30 cellular contexts compared by ENCODE assay signal in the genomic region with DNA sequence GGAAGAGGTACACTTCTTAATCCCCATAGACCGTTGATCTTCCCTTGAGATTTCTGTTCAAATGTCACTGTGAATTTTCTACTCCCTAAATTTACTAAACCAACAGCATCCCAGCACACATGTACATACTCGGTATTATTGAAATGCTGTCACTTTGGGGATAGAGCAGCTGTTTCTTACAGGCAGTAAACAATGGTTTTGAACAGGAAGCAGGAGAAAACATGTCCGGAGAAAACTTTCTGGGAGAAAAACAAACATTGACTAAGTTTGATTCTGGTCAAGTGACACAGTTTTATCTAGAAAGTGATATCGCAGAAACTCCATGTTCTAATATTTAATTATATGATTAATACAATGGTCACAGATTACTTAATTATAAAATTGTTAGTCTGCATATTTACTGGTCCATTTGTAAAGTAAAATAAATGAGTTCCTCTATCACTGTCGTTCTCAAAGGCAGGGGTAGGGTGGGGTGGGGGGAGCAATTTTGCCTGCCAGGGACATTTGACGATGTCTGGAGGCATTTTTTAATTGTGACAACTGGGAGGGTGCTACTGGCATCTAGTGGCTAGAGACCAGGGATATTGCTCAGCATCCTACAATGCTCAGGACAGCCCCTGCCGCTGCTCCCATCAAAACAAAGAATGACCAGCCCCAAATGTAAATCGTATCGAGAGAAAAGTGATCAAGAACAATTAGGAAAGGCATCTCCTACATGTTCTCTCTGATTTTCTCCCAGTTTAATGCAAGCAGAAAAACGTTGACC. TPM values are rescaled to one million over a fixed set of nuclear protein-coding genes. Genes with fewer than 3 reads are reported as not detected.
DNase-seq lines count a peak whose midpoint lies in the region; ATAC-seq, FAIRE-seq and TF ChIP-seq lines count a peak whose summit lies in the region.
"Had no signal": no experiment of that assay in that cellular context is flagged by ENCODE, and none has a peak within 500 bp of the region (broad histone marks: within the 10 kb centered on the region; RNA-seq: fewer than 3 reads in every experiment).

No MANE protein-coding gene starts in this region.

- no peak for TF ChIP-seq EP300 in HepG2 (IDR thresholded peaks at IDR 0.05; ENCODE audit: low read depth in 2 of 2, low read length in 2 of 2)
- TF ChIP-seq EP300 in HepG2 (CRISPR knock-in tag; IDR thresholded peaks at IDR 0.05; ENCODE audit: borderline replicate concordance) = no peak

- POLR2A ChIA-PET in HepG2 (lab: Yijun Ruan, JAX) = no interaction called here

- H3K4me1 ChIP-seq in liver (ENCODE audit: control insufficient read depth in 4 of 4, insufficient read depth in 4 of 4, low read length in 3 of 4) = no peaks in the 10 kb centered on the region
- no peaks in the 10 kb centered on the region for H3K4me1 ChIP-seq in HepG2 (ENCODE audit: insufficient read depth, low read length)
- peaks cover 9% of the 10 kb centered on the region for H3K4me1 ChIP-seq in body of pancreas
- peaks cover 18% of the 10 kb centered on the region for H3K4me1 ChIP-seq in smooth muscle cell (ENCODE audit: low read depth)
- H3K4me1 ChIP-seq: prostate gland, vagina had no signal

- no TSS peak for BruUV-seq in HepG2 (replicated peaks; lab: Mats Ljungman, UMichigan)

- no peak overlapping the region for H2AFZ ChIP-seq in HepG2 (ENCODE audit: low read length)
- H2AFZ ChIP-seq in smooth muscle cell (ENCODE audit: low read depth) = peak overlapping the region; percentile 79

- H3K27ac ChIP-seq in liver (ENCODE audit: low read depth in 1 of 2, low read length in 2 of 2) (no peak overlapping the region), HepG2 (ENCODE audit: extremely low read length, insufficient read depth, low read length) (no peak overlapping the region), body of pancreas (no peak overlapping the region), smooth muscle cell (ENCODE audit: low read depth) (no peak overlapping the region)
- H3K27ac ChIP-seq: BLaER1 treated with 17β-estradiol and CSF1 and Interleukin-3, amounts not matched to agents 10 nM and 100 nM; prostate gland; vagina had no signal

- H3F3A ChIP-seq in smooth muscle cell (ENCODE audit: low read depth) = peaks cover 9% of the 10 kb centered on the region

- H3K27me3 ChIP-seq in liver (ENCODE audit: control insufficient read depth in 4 of 4, insufficient read depth in 4 of 4, low read length in 3 of 4) (no peaks in the 10 kb centered on the region), HepG2 (ENCODE audit: control insufficient read depth in 1 of 2, insufficient read depth in 2 of 2, low read length in 2 of 2) (no peaks in the 10 kb centered on the region), body of pancreas (no peaks in the 10 kb centered on the region), smooth muscle cell (ENCODE audit: low read depth) (no peaks in the 10 kb centered on the region)
- H3K27me3 ChIP-seq: BLaER1 treated with 17β-estradiol and CSF1 and Interleukin-3, amounts not matched to agents 10 nM and 100 nM; vagina had no signal

- no peak for TF ChIP-seq POLR2A in HepG2 (IDR thresholded peaks at IDR 0.05; ENCODE audit: insufficient read depth in 1 of 2, low read depth in 2 of 2, low read length in 2 of 2)
- no peak for TF ChIP-seq POLR2A in body of pancreas (IDR thresholded peaks at IDR 0.05)

- CTCF ChIA-PET in HepG2 (lab: Yijun Ruan, JAX; ENCODE audit: low intra/inter-chr PET ratio, low total read pairs) = no interaction called here

- H3K79me2 ChIP-seq in HepG2 (ENCODE audit: insufficient read depth, low read length) (no peaks in the 10 kb centered on the region), smooth muscle cell (ENCODE audit: low read depth) (no peaks in the 10 kb centered on the region)

- H4K20me1 ChIP-seq in HepG2 (ENCODE audit: insufficient read depth, low read length) (no peaks in the 10 kb centered on the region), smooth muscle cell (ENCODE audit: low read depth) (no peaks in the 10 kb centered on the region)
- H4K20me1 ChIP-seq: BLaER1 treated with 17β-estradiol and CSF1 and Interleukin-3, amounts not matched to agents 10 nM and 100 nM had no signal

- H3K36me3 ChIP-seq in liver (ENCODE audit: control insufficient read depth in 4 of 4, insufficient read depth in 3 of 4, low read depth in 1 of 4, low read length in 3 of 4) = no peaks in the 10 kb centered on the region
- no peaks in the 10 kb centered on the region for H3K36me3 ChIP-seq in HepG2 (replicated peaks in 1 of 2; ENCODE audit: control insufficient read depth in 1 of 2, insufficient read depth in 2 of 2, low read length in 2 of 2)
- H3K36me3 ChIP-seq in body of pancreas (replicated peaks in 1 of 2; ENCODE audit: insufficient read depth in 1 of 2, low read depth in 2 of 2) = no peaks in the 10 kb centered on the region
- H3K36me3 ChIP-seq in smooth muscle cell (ENCODE audit: low read depth) = no peaks in the 10 kb centered on the region
- H3K36me3 ChIP-seq: BLaER1 treated with 17β-estradiol and CSF1 and Interleukin-3, amounts not matched to agents 10 nM and 100 nM; prostate gland; vagina had no signal

- FAIRE-seq in HepG2 (lab: Jason Lieb, UNC) = no peak
- FAIRE-seq: K562, TTC549 had no signal

- H3K4me3 ChIP-seq in liver (ENCODE audit: low read depth in 1 of 3, low read length in 3 of 3) = no peak overlapping the region
- H3K4me3 ChIP-seq in HepG2 (replicated peaks in 1 of 3; ENCODE audit: insufficient read depth in 1 of 3, low read depth in 2 of 3, low read length in 3 of 3) = no peak overlapping the region
- H3K4me3 ChIP-seq in body of pancreas = no peak overlapping the region
- H3K4me3 ChIP-seq in smooth muscle cell = no peak overlapping the region
- H3K4me3 ChIP-seq: BLaER1 treated with 17β-estradiol and CSF1 and Interleukin-3, amounts not matched to agents 10 nM and 100 nM; K562; prostate gland; vagina had no signal

- ATAC-seq in HepG2 (no peak), body of pancreas (peak; percentile 45), left colon (peak; percentile 59), GM21723 (IDR thresholded peaks at IDR 0.05; ENCODE audit: unreplicated experiment) (no peak), HG03354 (IDR thresholded peaks at IDR 0.05; ENCODE audit: poor library complexity, severe bottlenecking, unreplicated experiment) (no peak)
- ATAC-seq: activated naive CD4-positive, alpha-beta T cell treated with anti-CD3 and anti-CD28 coated beads, Interleukin-2, amount 50 U/mL, for 72 hours; natural killer cell; stimulated activated effector memory CD8-positive, alpha-beta T cell treated with anti-CD3 and anti-CD28 coated beads, Interleukin-12 subunit alpha, Interleukin-12 subunit beta, amount 100 ng/mL, for 72 hours; T-cell had no signal

- TF ChIP-seq CTCF in liver (IDR thresholded peaks at IDR 0.05; ENCODE audit: low read depth, low read length, missing input control) = peak; percentile 14
- no peak for TF ChIP-seq CTCF in HepG2 (CRISPR knock-in tag; IDR thresholded peaks at IDR 0.05)
- TF ChIP-seq CTCF in body of pancreas (IDR thresholded peaks at IDR 0.05) = peak in 1 of 7 experiments; percentile 13
- no peak for TF ChIP-seq CTCF in smooth muscle cell (IDR thresholded peaks at IDR 0.05; ENCODE audit: borderline replicate concordance, insufficient read depth, poor library complexity, severe bottlenecking)

- intact Hi-C loops in HepG2 (cut with micrococcal nuclease; ENCODE audit: unreplicated experiment) = no loop called here
- intact Hi-C loops in body of pancreas (cut with DNase I) = no loop called here
- intact Hi-C loops in left colon (cut with DNase I, micrococcal nuclease) = no loop called here

- H3K4me2 ChIP-seq in HepG2 (ENCODE audit: low read depth, low read length) (no peak overlapping the region), smooth muscle cell (no peak overlapping the region)

- peak; percentile 35 to 52 for TF ChIP-seq RAD21 in liver (IDR thresholded peaks at IDR 0.05)
- TF ChIP-seq RAD21 in HepG2 (CRISPR knock-in tag; IDR thresholded peaks at IDR 0.05) = no peak

- H3K9me3 ChIP-seq in liver (ENCODE audit: control insufficient read depth in 4 of 4, low read length in 3 of 4) = no peaks in the 10 kb centered on the region
- no peaks in the 10 kb centered on the region for H3K9me3 ChIP-seq in HepG2 (ENCODE audit: low read length)
- H3K9me3 ChIP-seq in body of pancreas = no peaks in the 10 kb centered on the region
- no peaks in the 10 kb centered on the region for H3K9me3 ChIP-seq in smooth muscle cell (replicated peaks; ENCODE audit: low read depth)
- H3K9me3 ChIP-seq: BLaER1 treated with 17β-estradiol and CSF1 and Interleukin-3, amounts not matched to agents 10 nM and 100 nM; prostate gland; vagina had no signal

- no peak overlapping the region for H3K9ac ChIP-seq in liver (ENCODE audit: low read depth in 1 of 2, low read length in 2 of 2)
- no peak overlapping the region for H3K9ac ChIP-seq in HepG2 (ENCODE audit: insufficient read depth, low read depth, low read length)
- no peak overlapping the region for H3K9ac ChIP-seq in smooth muscle cell (ENCODE audit: low read depth)
- H3K9ac ChIP-seq: BLaER1 treated with 17β-estradiol and CSF1 and Interleukin-3, amounts not matched to agents 10 nM and 100 nM had no signal

- in situ Hi-C loops in HepG2 (cut with HindIII; ENCODE audit: extremely low pct_ligation_motif_present, low pct_unique_long_range_greater_than_20kb) = no loop called here

- 37% methylated on average over 10 of the region's 10 CpGs for WGBS in liver
- under 1% methylated on average over 10 of the region's 10 CpGs for WGBS in HepG2 (ENCODE audit: low lambda C conversion rate)
- 17 to 20% methylated on average over 10 of the region's 10 CpGs for WGBS in body of pancreas, 2 donors
- 62% methylated on average over 10 of the region's 10 CpGs for WGBS in smooth muscle cell (ENCODE audit: low lambda C conversion rate)

- DNase-seq in HepG2 (ENCODE audit: low spot score) (no peak), body of pancreas (no peak), left colon (no peak), smooth muscle cell (lab: John Stamatoyannopoulos, UW; ENCODE audit: unreplicated experiment) (no peak)
- no peak for DNase-seq in effector CD8-positive, alpha-beta T cell (lab: John Stamatoyannopoulos, UW)
- DNase-seq: activated CD4-positive, alpha-beta T cell treated with anti-CD3 and anti-CD28 coated beads, Interleukin-2, amount 10 ng/mL, durations not matched to agents 24 days and 14 days; aorta; effector CD4-positive, alpha-beta T cell; kidney glomerular epithelial cell; natural killer cell; NCI-H1694; NCI-H69; SHP77; stimulated activated CD4-positive, alpha-beta T cell treated with anti-CD3 and anti-CD28 coated beads, Interleukin-1b, Interleukin-23, amount 100 ng/mL, for 48 hours; T-cell had no signal

RNA-seq across cellular contexts. Expression of a gene that starts 12.2 kb away (rescaled TPM):
- total RNA-seq in liver = not detected
- polyA plus RNA-seq in liver = not detected
- total RNA-seq in HepG2 (2016; rRNA removed; fragmentation: Illumina TruSeq; extraction: Trizol) = not detected in 2 replicates
- total RNA-seq in HepG2 (2016; cell fraction: cytosol; rRNA removed; fragmentation: Illumina TruSeq; extraction: Trizol; ENCODE audit: low read depth) = not detected in 2 replicates
- not detected in 2 replicates for total RNA-seq in HepG2 (2016; cell fraction: insoluble cytoplasmic fraction; rRNA removed; fragmentation: Illumina TruSeq; extraction: Trizol)
- total RNA-seq in HepG2 (2016; cell fraction: membrane; rRNA removed; fragmentation: Illumina TruSeq; extraction: Trizol) = not detected in 2 replicates
- not detected in 2 replicates for total RNA-seq in HepG2 (2016; cell fraction: nucleus; rRNA removed; fragmentation: Illumina TruSeq; extraction: Trizol)
- not detected in 2 replicates for polyA plus RNA-seq in HepG2 (2011; rRNA removed)
- not detected in 2 replicates for polyA plus RNA-seq in HepG2 (2011; cell fraction: cytosol; rRNA removed)
- polyA plus RNA-seq in HepG2 (2011; cell fraction: nucleus; rRNA removed) = not detected in 2 replicates
- not detected in 2 replicates for polyA plus RNA-seq in HepG2 (2012)
- not detected in 2 replicates for polyA plus RNA-seq in HepG2 (2016; cell fraction: cytosol; fragmentation: Illumina TruSeq; extraction: Trizol; ENCODE audit: low read depth)
- not detected in 2 replicates for polyA plus RNA-seq in HepG2 (2016; cell fraction: insoluble cytoplasmic fraction; fragmentation: Illumina TruSeq; extraction: Trizol; ENCODE audit: low read depth)
- polyA plus RNA-seq in HepG2 (2016; cell fraction: membrane; fragmentation: Illumina TruSeq; extraction: Trizol; ENCODE audit: low read depth) = not detected in 2 replicates
- not detected in 2 replicates for polyA plus RNA-seq in HepG2 (2016; cell fraction: nucleus; fragmentation: Illumina TruSeq; extraction: Trizol; ENCODE audit: insufficient read depth, low read depth)
- polyA minus RNA-seq in HepG2 (2011; rRNA and poly(A)+ RNA removed; ENCODE audit: low replicate concordance) = not detected in 2 replicates
- not detected in 2 replicates for polyA minus RNA-seq in HepG2 (2011; cell fraction: cytosol; rRNA and poly(A)+ RNA removed)
- not detected in 2 replicates for polyA minus RNA-seq in HepG2 (2011; cell fraction: nucleus; rRNA and poly(A)+ RNA removed)
- not detected for total RNA-seq in body of pancreas
- not detected for total RNA-seq in left colon
- not detected in 2 replicates for total RNA-seq in smooth muscle cell
- polyA plus RNA-seq in smooth muscle cell = 0.53 TPM in 1 of 2 replicates, not detected in the other
- total RNA-seq: activated CD4-positive, alpha-beta T cell treated with anti-CD3 and anti-CD28 coated beads, Interleukin-2, amount 10 ng/mL, durations not matched to agents 24 days and 14 days; activated naive CD4-positive, alpha-beta T cell treated with anti-CD3 and anti-CD28 coated beads, Interleukin-2, amount 50 U/mL, for 72 hours; aorta; esophagus mucosa; H4; K562; mesothelial cell of epicardium; natural killer cell; prostate gland; skeletal muscle tissue; T-cell; temporal lobe; vagina had no signal
- polyA plus RNA-seq: aorta, K562 had no signal

Comparison
In these comparisons a context has a peak if more than half of its experiments do, and no peak if none do; other contexts are left out.
1. ATAC-seq: peak in body of pancreas (single experiment) and left colon (single experiment); none in HepG2 (single experiment), GM21723 (single experiment) and HG03354 (single experiment).